Comparison of ENCODE assay signal across 1 cellular context in genomic region chr12:57369202-57369601, GRCh38.
TF ChIP-seq lines count a peak whose summit lies in the region.

No MANE protein-coding gene starts in this region.

TF ChIP-seq in A549, 52 proteins besides CTCF, POLR2A, EP300 and RAD21 (continued from another document):
- TF ChIP-seq, protein P1, sequence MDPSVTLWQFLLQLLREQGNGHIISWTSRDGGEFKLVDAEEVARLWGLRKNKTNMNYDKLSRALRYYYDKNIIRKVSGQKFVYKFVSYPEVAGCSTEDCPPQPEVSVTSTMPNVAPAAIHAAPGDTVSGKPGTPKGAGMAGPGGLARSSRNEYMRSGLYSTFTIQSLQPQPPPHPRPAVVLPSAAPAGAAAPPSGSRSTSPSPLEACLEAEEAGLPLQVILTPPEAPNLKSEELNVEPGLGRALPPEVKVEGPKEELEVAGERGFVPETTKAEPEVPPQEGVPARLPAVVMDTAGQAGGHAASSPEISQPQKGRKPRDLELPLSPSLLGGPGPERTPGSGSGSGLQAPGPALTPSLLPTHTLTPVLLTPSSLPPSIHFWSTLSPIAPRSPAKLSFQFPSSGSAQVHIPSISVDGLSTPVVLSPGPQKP (IDR thresholded peaks at IDR 0.05; ENCODE audit: low read depth, low read length) = no peak
TF ChIP-seq in A549: peak in this region for 0.
